2 cellular contexts compared by ENCODE assay signal in genomic region chr11:61832758-61833157, GRCh38.
TF ChIP-seq lines count a peak whose summit lies in the region.

No MANE protein-coding gene starts in this region.

TF ChIP-seq in liver, 16 proteins besides CTCF, POLR2A, EP300 and RAD21:
- TF ChIP-seq, protein P1, sequence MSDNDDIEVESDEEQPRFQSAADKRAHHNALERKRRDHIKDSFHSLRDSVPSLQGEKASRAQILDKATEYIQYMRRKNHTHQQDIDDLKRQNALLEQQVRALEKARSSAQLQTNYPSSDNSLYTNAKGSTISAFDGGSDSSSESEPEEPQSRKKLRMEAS (IDR thresholded peaks at IDR 0.05), result no peak
- TF ChIP-seq RXRA (IDR thresholded peaks at IDR 0.05) (peak; percentile 28 to 46), SP1 (IDR thresholded peaks at IDR 0.05) (peak; percentile 9)

TF ChIP-seq in HepG2, 621 proteins besides CTCF, POLR2A, EP300 and RAD21:
- TF ChIP-seq, protein P2, sequence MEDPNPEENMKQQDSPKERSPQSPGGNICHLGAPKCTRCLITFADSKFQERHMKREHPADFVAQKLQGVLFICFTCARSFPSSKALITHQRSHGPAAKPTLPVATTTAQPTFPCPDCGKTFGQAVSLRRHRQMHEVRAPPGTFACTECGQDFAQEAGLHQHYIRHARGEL (CRISPR knock-in tag; IDR thresholded peaks at IDR 0.05), result no peak
- TF ChIP-seq IKZF4 (CRISPR knock-in tag; IDR thresholded peaks at IDR 0.05; ENCODE audit: borderline replicate concordance, low read depth, not compliant biosample characterization) (no peak), FOXP1 (IDR thresholded peaks at IDR 0.05) (no peak), FOXP1 (CRISPR knock-in tag; IDR thresholded peaks at IDR 0.05) (no peak), ZNF33B (CRISPR knock-in tag; IDR thresholded peaks at IDR 0.05) (no peak), THAP7 (CRISPR knock-in tag; IDR thresholded peaks at IDR 0.05) (no peak), MAF1 (CRISPR knock-in tag; IDR thresholded peaks at IDR 0.05; ENCODE audit: borderline replicate concordance) (no peak), FOXA3 (CRISPR knock-in tag; IDR thresholded peaks at IDR 0.05) (no peak), ADNP (CRISPR knock-in tag; IDR thresholded peaks at IDR 0.05) (no peak), ZNF337 (CRISPR knock-in tag; IDR thresholded peaks at IDR 0.05; ENCODE audit: borderline replicate concordance, low read depth) (no peak), FOXJ3 (CRISPR knock-in tag; IDR thresholded peaks at IDR 0.05; ENCODE audit: borderline replicate concordance) (no peak), PRMT3 (CRISPR knock-in tag; IDR thresholded peaks at IDR 0.05; ENCODE audit: borderline replicate concordance, low read depth) (no peak), SIX1 (CRISPR knock-in tag; IDR thresholded peaks at IDR 0.05; ENCODE audit: borderline replicate concordance) (no peak), SMAD9 (CRISPR knock-in tag; IDR thresholded peaks at IDR 0.05) (no peak), RXRB (CRISPR knock-in tag; IDR thresholded peaks at IDR 0.05; ENCODE audit: borderline replicate concordance) (no peak), ZNF451 (CRISPR knock-in tag; IDR thresholded peaks at IDR 0.05) (no peak), ZNF326 (CRISPR knock-in tag; IDR thresholded peaks at IDR 0.05; ENCODE audit: borderline replicate concordance) (no peak), ZNF101 (CRISPR knock-in tag; IDR thresholded peaks at IDR 0.05; ENCODE audit: borderline replicate concordance, low read depth) (no peak)
- TF ChIP-seq, protein P3, sequence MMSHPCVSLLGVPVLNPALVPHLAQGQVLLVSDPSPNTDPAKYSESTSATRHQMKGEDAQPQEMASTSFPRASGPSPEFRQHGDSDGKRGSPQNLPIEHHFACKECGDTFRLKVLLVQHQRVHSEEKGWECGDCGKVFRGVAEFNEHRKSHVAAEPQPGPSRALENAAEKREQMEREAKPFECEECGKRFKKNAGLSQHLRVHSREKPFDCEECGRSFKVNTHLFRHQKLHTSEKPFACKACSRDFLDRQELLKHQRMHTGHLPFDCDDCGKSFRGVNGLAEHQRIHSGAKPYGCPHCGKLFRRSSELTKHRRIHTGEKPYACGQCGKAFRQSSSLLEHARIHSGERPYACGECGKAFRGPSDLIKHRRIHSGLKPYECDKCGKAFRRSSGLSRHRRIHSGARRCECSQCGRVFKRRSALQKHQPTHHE (CRISPR knock-in tag; IDR thresholded peaks at IDR 0.05; ENCODE audit: borderline replicate concordance), result no peak
- TF ChIP-seq, protein P4, sequence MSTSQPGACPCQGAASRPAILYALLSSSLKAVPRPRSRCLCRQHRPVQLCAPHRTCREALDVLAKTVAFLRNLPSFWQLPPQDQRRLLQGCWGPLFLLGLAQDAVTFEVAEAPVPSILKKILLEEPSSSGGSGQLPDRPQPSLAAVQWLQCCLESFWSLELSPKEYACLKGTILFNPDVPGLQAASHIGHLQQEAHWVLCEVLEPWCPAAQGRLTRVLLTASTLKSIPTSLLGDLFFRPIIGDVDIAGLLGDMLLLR (CRISPR knock-in tag; IDR thresholded peaks at IDR 0.05), result no peak
TF ChIP-seq in HepG2: peak in this region for 0.
